Comparison of ENCODE assay signal across 1 cellular context in genomic region chr1:161805399-161806197, GRCh38.
A peak's percentile ranks its signal among the peaks of the same experiment; 100 is the strongest.
TF ChIP-seq lines count a peak whose summit lies in the region.

No MANE protein-coding gene starts in this region.

TF ChIP-seq in HepG2, 621 proteins besides CTCF, POLR2A, EP300 and RAD21:
- TF ChIP-seq MAFK (conservative IDR thresholded peaks at IDR 0.05 in 1 of 2, IDR thresholded peaks at IDR 0.05 in 1 of 2; ENCODE audit: low read length in 2 of 2) (peak; percentile 31 to 63; a peak in 2 of 4 replicates), KLF9 (CRISPR knock-in tag; IDR thresholded peaks at IDR 0.05; ENCODE audit: low read depth) (no peak), CENPT (CRISPR knock-in tag; IDR thresholded peaks at IDR 0.05; ENCODE audit: low read depth) (no peak)
